13 cellular contexts compared by ENCODE assay signal in the genomic region with DNA sequence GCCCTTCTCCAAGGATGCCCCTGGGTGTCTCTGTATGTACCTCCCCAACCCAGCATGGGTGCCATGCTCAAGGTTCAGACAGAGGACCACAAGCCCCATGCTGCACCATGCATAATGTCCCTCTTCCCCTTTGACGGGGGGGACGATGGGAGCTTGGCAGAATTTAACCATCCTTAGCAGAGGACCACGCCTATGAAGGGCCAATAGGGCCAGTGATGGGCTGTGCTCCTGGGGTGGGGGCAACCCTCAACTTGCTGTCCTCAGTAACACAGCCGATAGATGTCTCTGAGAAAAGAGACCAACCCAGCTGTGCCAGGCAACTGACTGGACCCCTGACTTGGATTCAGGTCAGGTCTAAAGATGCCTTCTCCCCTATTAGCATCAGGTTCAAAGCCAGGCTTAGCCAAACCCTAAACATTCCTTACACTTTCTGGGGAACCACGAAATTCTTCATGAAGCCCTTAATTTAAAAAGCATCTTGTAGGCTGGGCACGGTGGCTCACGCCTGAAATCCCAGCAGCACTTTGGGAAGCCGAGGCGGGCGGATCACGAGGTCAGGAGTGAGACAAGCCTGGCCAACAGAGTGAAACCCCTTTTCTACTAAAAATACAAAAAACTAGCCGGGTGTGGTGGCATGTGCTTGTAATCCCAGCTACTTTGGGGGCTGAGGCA. TPM values are rescaled to one million over a fixed set of nuclear protein-coding genes. Genes with fewer than 3 reads are reported as not detected.
A peak's percentile ranks its signal among the peaks of the same experiment; 100 is the strongest.
DNase-seq lines count a peak whose midpoint lies in the region; ATAC-seq and TF ChIP-seq lines count a peak whose summit lies in the region.
"Had no signal": no experiment of that assay in that cellular context is flagged by ENCODE, and none has a peak within 500 bp of the region (broad histone marks: within the 10 kb centered on the region; RNA-seq: fewer than 3 reads in every experiment).

No MANE protein-coding gene starts in this region.

- TF ChIP-seq POLR2A in gastrocnemius medialis (IDR thresholded peaks at IDR 0.05) = no peak

- H3K36me3 ChIP-seq in gastrocnemius medialis = no peaks in the 10 kb centered on the region

- no peak overlapping the region for H3K4me3 ChIP-seq in gastrocnemius medialis

- no peaks in the 10 kb centered on the region for H3K36me3 Mint-ChIP-seq in activated CD4-positive, alpha-beta T cell treated with anti-CD3 and anti-CD28 coated beads for 36 hours (ENCODE audit: low read depth)
- H3K36me3 Mint-ChIP-seq in chondrocyte (ENCODE audit: low read depth) = no peaks in the 10 kb centered on the region

- H3K27ac Mint-ChIP-seq in activated CD4-positive, alpha-beta T cell treated with anti-CD3 and anti-CD28 coated beads for 36 hours = peak overlapping the region; percentile 93
- no peak overlapping the region for H3K27ac Mint-ChIP-seq in chondrocyte (ENCODE audit: unreplicated experiment)

- intact Hi-C loops in activated CD4-positive, alpha-beta T cell treated with anti-CD3 and anti-CD28 coated beads for 36 hours (cut with DNase I, micrococcal nuclease) = no loop called here
- intact Hi-C loops in gastrocnemius medialis (cut with DNase I; ENCODE audit: low total_unique reads) = no loop called here

- CTCF ChIA-PET in activated CD4-positive, alpha-beta T cell treated with anti-CD3 and anti-CD28 coated beads for 36 hours (lab: Charles Lee) = no interaction called here

- peaks cover 28 to 48% of the 10 kb centered on the region in 2 donors for H3K4me1 ChIP-seq in gastrocnemius medialis

- H3K9me3 ChIP-seq in gastrocnemius medialis = no peaks in the 10 kb centered on the region

- H3K4me1 Mint-ChIP-seq in activated CD4-positive, alpha-beta T cell treated with anti-CD3 and anti-CD28 coated beads for 36 hours = peaks cover 34% of the 10 kb centered on the region
- H3K4me1 Mint-ChIP-seq in chondrocyte (ENCODE audit: low read depth) = peaks cover 42% of the 10 kb centered on the region

- in situ Hi-C loops in gastrocnemius medialis (cut with MboI; ENCODE audit: low sequenced_read_pairs in 4 of 4) = loop anchor here in 3 of 4 donors (25.0 kb wide), 1 partner anchor 92 kb away; the partner anchor contains the start of gene CDKN2AIPNL (in 3 of the 3)

- H3K4me3 Mint-ChIP-seq in activated CD4-positive, alpha-beta T cell treated with anti-CD3 and anti-CD28 coated beads for 36 hours = no peak overlapping the region
- no peak overlapping the region for H3K4me3 Mint-ChIP-seq in chondrocyte (ENCODE audit: unreplicated experiment)

- DNase-seq in activated CD4-positive, alpha-beta T cell treated with anti-CD3 and anti-CD28 coated beads for 36 hours = no peak
- no peak for DNase-seq in activated CD4-positive, alpha-beta T cell treated with anti-CD3 and anti-CD28 coated beads for 48 hours
- DNase-seq in H4 (ENCODE audit: low spot score) = peak; percentile 2
- DNase-seq in chondrocyte (ENCODE audit: low spot score) = peak; percentile 44
- no peak for DNase-seq in gastrocnemius medialis
- DNase-seq in SHP77 (lab: John Stamatoyannopoulos, UW) = no peak
- DNase-seq in NCI-H2107 (lab: John Stamatoyannopoulos, UW) = no peak
- DNase-seq: activated CD8-positive, alpha-beta memory T cell treated with anti-CD3 and anti-CD28 coated beads for 24 hours; amygdala; DMS153; NCI-H1092 had no signal

- H3K27me3 Mint-ChIP-seq in activated CD4-positive, alpha-beta T cell treated with anti-CD3 and anti-CD28 coated beads for 36 hours = no peaks in the 10 kb centered on the region
- H3K27me3 Mint-ChIP-seq in chondrocyte (ENCODE audit: low read depth) = no peaks in the 10 kb centered on the region

- POLR2A ChIA-PET in activated CD4-positive, alpha-beta T cell treated with anti-CD3 and anti-CD28 coated beads for 36 hours (lab: Charles Lee) = interaction anchor here (1.6 kb wide), 1 partner anchor 278 kb away, joined by 3 read pairs; no protein-coding TSS in a partner anchor

- TF ChIP-seq CTCF in chondrocyte (IDR thresholded peaks at IDR 0.05) (no peak), gastrocnemius medialis (IDR thresholded peaks at IDR 0.05 in 4 of 5, conservative IDR thresholded peaks at IDR 0.05 in 1 of 5) (no peak)

- ATAC-seq in activated CD4-positive, alpha-beta T cell treated with anti-CD3 and anti-CD28 coated beads for 36 hours = no peak
- ATAC-seq in gastrocnemius medialis (no peak), GM18868 (IDR thresholded peaks at IDR 0.05; ENCODE audit: unreplicated experiment) (no peak)

- H3K9me3 Mint-ChIP-seq in activated CD4-positive, alpha-beta T cell treated with anti-CD3 and anti-CD28 coated beads for 36 hours (ENCODE audit: low read depth) = no peaks in the 10 kb centered on the region
- H3K9me3 Mint-ChIP-seq in chondrocyte (ENCODE audit: low read depth) = no peaks in the 10 kb centered on the region

- peak overlapping the region; percentile 70 to 77 (median 76) for H3K27ac ChIP-seq in gastrocnemius medialis

- H3K27me3 ChIP-seq in gastrocnemius medialis = no peaks in the 10 kb centered on the region
- H3K27me3 ChIP-seq: foreskin keratinocyte had no signal

RNA-seq across cellular contexts. Expression of gene JADE2, which starts 20.7 kb away (rescaled TPM):
- 10 to 100 TPM; 58.1 to 68.0 TPM for total RNA-seq in activated CD4-positive, alpha-beta T cell treated with anti-CD3 and anti-CD28 coated beads for 36 hours
- total RNA-seq in H4 (2014; rRNA removed; shearing (Covaris generic)) = 17.9 and 18.1 TPM in 2 replicates
- total RNA-seq in chondrocyte = 16.3 to 17.6 TPM (median 16.8 TPM) in 3 replicates
- 10 to 100 TPM; 17.3 to 44.5 (median 19.8) TPM for total RNA-seq in gastrocnemius medialis

Comparison
In these comparisons a context has a peak if more than half of its experiments do, and no peak if none do; other contexts are left out.
1. DNase-seq: peak in H4 (single experiment) and chondrocyte (single experiment); none in activated CD4-positive, alpha-beta T cell treated with anti-CD3 and anti-CD28 coated beads for 36 hours (single experiment), activated CD4-positive, alpha-beta T cell treated with anti-CD3 and anti-CD28 coated beads for 48 hours (single experiment), gastrocnemius medialis (0 of 2), SHP77 (0 of 2) and NCI-H2107 (single experiment).